In genomic region chr6:105321728-105322127, GRCh38 we compare ENCODE assay signal across 18 cellular contexts.
"Had no signal": no experiment of that assay in that cellular context is flagged by ENCODE, and none has a peak within 500 bp of the region (broad histone marks: within the 10 kb centered on the region; RNA-seq: fewer than 3 reads in every experiment).

No MANE protein-coding gene starts in this region.

- H3K27ac Mint-ChIP-seq: activated CD4-positive, alpha-beta memory T cell treated with anti-CD3 and anti-CD28 coated beads, Interleukin-2, amount 10 ng/mL, durations not matched to agents 7 days and 5 days; activated CD8-positive, alpha-beta memory T cell treated with anti-CD3 and anti-CD28 coated beads, Interleukin-2, amount 10 ng/mL, durations not matched to agents 7 days and 5 days; activated naive CD4-positive, alpha-beta T cell treated with anti-CD3 and anti-CD28 coated beads for 36 hours had no signal

- DNase-seq: activated CD4-positive, alpha-beta memory T cell treated with anti-CD3 and anti-CD28 coated beads, Interleukin-2, amount 10 ng/mL, durations not matched to agents 7 days and 5 days; activated CD4-positive, alpha-beta T cell treated with anti-CD3 and anti-CD28 coated beads for 48 hours; activated CD4-positive, CD25-positive, alpha-beta regulatory T cell; activated CD8-positive, alpha-beta memory T cell treated with anti-CD3 and anti-CD28 coated beads, Interleukin-2, amount 10 ng/mL, durations not matched to agents 7 days and 5 days; activated naive CD4-positive, alpha-beta T cell treated with anti-CD3 and anti-CD28 coated beads for 36 hours; brain microvascular endothelial cell; central memory CD4-positive, alpha-beta T cell; dorsolateral prefrontal cortex; foreskin fibroblast; hippocampal formation; islet precursor cell; stimulated activated CD4-positive, alpha-beta T cell treated with anti-CD3 and anti-CD28 coated beads, Interleukin-2, amount 100 ng/mL, for 24 hours; stimulated activated naive CD4-positive, alpha-beta T cell treated with Interleukin-2 at 50 U/mL for 16 hours; substantia nigra; tibial artery had no signal

- ATAC-seq: activated CD8-positive, alpha-beta memory T cell treated with anti-CD3 and anti-CD28 coated beads, Interleukin-2, amount 10 ng/mL, durations not matched to agents 7 days and 5 days had no signal

- H3K4me1 Mint-ChIP-seq: activated CD4-positive, alpha-beta memory T cell treated with anti-CD3 and anti-CD28 coated beads, Interleukin-2, amount 10 ng/mL, durations not matched to agents 7 days and 5 days had no signal

- H3K9me3 Mint-ChIP-seq: activated CD4-positive, alpha-beta memory T cell treated with anti-CD3 and anti-CD28 coated beads, Interleukin-2, amount 10 ng/mL, durations not matched to agents 7 days and 5 days; activated naive CD4-positive, alpha-beta T cell treated with anti-CD3 and anti-CD28 coated beads for 36 hours had no signal

- H3K27ac ChIP-seq: brain microvascular endothelial cell, epithelial cell of prostate, right atrium auricular region, tibial artery had no signal

- H3K4me3 ChIP-seq: dorsolateral prefrontal cortex, prostate gland, right atrium auricular region, tibial artery had no signal

- H3K4me1 ChIP-seq: tibial artery had no signal

- H3K4me3 Mint-ChIP-seq: activated CD4-positive, alpha-beta memory T cell treated with anti-CD3 and anti-CD28 coated beads, Interleukin-2, amount 10 ng/mL, durations not matched to agents 7 days and 5 days; activated CD8-positive, alpha-beta memory T cell treated with anti-CD3 and anti-CD28 coated beads, Interleukin-2, amount 10 ng/mL, durations not matched to agents 7 days and 5 days; activated naive CD4-positive, alpha-beta T cell treated with anti-CD3 and anti-CD28 coated beads for 36 hours had no signal

- H3K36me3 ChIP-seq: prostate gland had no signal

- H3K9me3 ChIP-seq: prostate gland, right atrium auricular region, tibial artery had no signal

- H3K27me3 ChIP-seq: brain microvascular endothelial cell, dorsolateral prefrontal cortex, right atrium auricular region, tibial artery had no signal

- H3K27me3 Mint-ChIP-seq: activated CD4-positive, alpha-beta memory T cell treated with anti-CD3 and anti-CD28 coated beads, Interleukin-2, amount 10 ng/mL, durations not matched to agents 7 days and 5 days; activated CD8-positive, alpha-beta memory T cell treated with anti-CD3 and anti-CD28 coated beads, Interleukin-2, amount 10 ng/mL, durations not matched to agents 7 days and 5 days had no signal
